Comparison of ENCODE assay signal across 9 cellular contexts in genomic region chr4:3073158-3074077, GRCh38. TPM values are rescaled to one million over a fixed set of nuclear protein-coding genes. Genes with fewer than 3 reads are reported as not detected.
DNase-seq lines count a peak whose midpoint lies in the region; ATAC-seq, FAIRE-seq and TF ChIP-seq lines count a peak whose summit lies in the region.
"Had no signal": no experiment of that assay in that cellular context is flagged by ENCODE, and none has a peak within 500 bp of the region (broad histone marks: within the 10 kb centered on the region; RNA-seq: fewer than 3 reads in every experiment).

No MANE protein-coding gene starts in this region.

- CTCF ChIA-PET in IMR-90 (lab: Yijun Ruan, JAX), result no interaction called here

- peaks cover 31% of the 10 kb centered on the region for H4K20me1 ChIP-seq in IMR-90 (ENCODE audit: insufficient read depth, low read length)

- DNase-seq in CD14-positive monocyte (ENCODE audit: low spot score), result no peak
- no peak for DNase-seq in IMR-90
- no peak for DNase-seq in bronchial epithelial cell (ENCODE audit: low read depth)
- no peak for DNase-seq in globus pallidus (ENCODE audit: low spot score)
- DNase-seq in SIG-M5 (lab: John Stamatoyannopoulos, UW), result no peak
- no peak for DNase-seq in HPDE6-E6E7 (ENCODE audit: extremely low spot score)

- intact Hi-C loops in CD14-positive monocyte (cut with micrococcal nuclease), result loop anchor here (10.0 kb wide), 2 partner anchors 221 to 1489 kb away; partner anchors contain the start of gene RGS12 (in 1 of the 2)
- intact Hi-C loops in IMR-90 (cut with micrococcal nuclease), result no loop called here

- no peak for TF ChIP-seq RAD21 in IMR-90 (IDR thresholded peaks at IDR 0.05; ENCODE audit: low read length)

- H3K36me3 ChIP-seq in IMR-90 (ENCODE audit: control insufficient read depth, insufficient read depth, low read length) (no peaks in the 10 kb centered on the region), bronchial epithelial cell (ENCODE audit: control insufficient read depth, insufficient read depth, low read length) (no peaks in the 10 kb centered on the region), mesodermal cell (ENCODE audit: control insufficient read depth, insufficient read depth, low read length) (no peaks in the 10 kb centered on the region)

- in situ Hi-C loops in IMR-90 (cut with MboI; ENCODE audit: low sequenced_read_pairs), result no loop called here

- H3K14ac ChIP-seq in IMR-90 (replicated peaks; ENCODE audit: low read depth, low read length), result 0 out of 2 replicates have a peak overlapping the region, but pooled peaks have one; percentile 37

- H3K9me1 ChIP-seq in IMR-90 (ENCODE audit: insufficient read depth, low read length), result peaks cover 6% of the 10 kb centered on the region

- peak overlapping the region; percentile 21 to 50 for H3K4me3 Mint-ChIP-seq in CD14-positive monocyte

- POLR2A ChIA-PET in IMR-90 (lab: Charles Lee; ENCODE audit: unreplicated experiment), result no interaction called here

- H3K9me3 ChIP-seq in IMR-90 (ENCODE audit: control insufficient read depth, insufficient read depth, low read length), result no peaks in the 10 kb centered on the region
- no peaks in the 10 kb centered on the region for H3K9me3 ChIP-seq in mesodermal cell (ENCODE audit: control insufficient read depth, low read length)

- H2BK15ac ChIP-seq in IMR-90 (ENCODE audit: low read depth, low read length), result no peak overlapping the region

- peaks cover 0 to 3% of the 10 kb centered on the region in 2 donors for H3K36me3 Mint-ChIP-seq in CD14-positive monocyte

- dilution Hi-C loops in IMR-90 (cut with HindIII; ENCODE audit: low sequenced_read_pairs, unreplicated experiment), result no loop called here

- peak overlapping the region; percentile 56 for H2AK9ac ChIP-seq in IMR-90 (replicated peaks; ENCODE audit: low read depth, low read length, poor library complexity)

- H3K4ac ChIP-seq in IMR-90 (ENCODE audit: low read depth, low read length), result peak overlapping the region; percentile 52

- no peak overlapping the region; the same call in 1 of the 2 replicates for H2AK5ac ChIP-seq in IMR-90 (ENCODE audit: low read depth, low read length)

- H3K4me1 ChIP-seq in IMR-90 (ENCODE audit: control insufficient read depth, insufficient read depth, low read length) (peaks cover 4% of the 10 kb centered on the region; the same call in 1 of the 2 replicates), mesodermal cell (ENCODE audit: control insufficient read depth, insufficient read depth, low read length, poor library complexity, severe bottlenecking) (no peaks in the 10 kb centered on the region)

- H3K27ac Mint-ChIP-seq in CD14-positive monocyte, result peak overlapping the region in 1 of 7 donors; percentile 20

- H3K27me3 ChIP-seq in IMR-90 (ENCODE audit: control insufficient read depth, insufficient read depth, low read length) (no peaks in the 10 kb centered on the region; the same call in 1 of the 2 replicates), bronchial epithelial cell (ENCODE audit: control insufficient read depth, insufficient read depth, low read length) (no peaks in the 10 kb centered on the region)

- peak overlapping the region in 1 of 2 experiments; percentile 93; a peak in 1 of 4 replicates for H4K8ac ChIP-seq in IMR-90 (ENCODE audit: low read depth in 2 of 2, low read length in 2 of 2)

- H3K4me1 Mint-ChIP-seq in CD14-positive monocyte, result peaks cover 18% of the 10 kb centered on the region

- peak overlapping the region; percentile 90 for H3K4me2 ChIP-seq in IMR-90 (ENCODE audit: low read depth, low read length)

- H3K27me3 Mint-ChIP-seq in CD14-positive monocyte (ENCODE audit: low read depth in 3 of 3), result peaks cover 0 to 3% (median 0%) of the 10 kb centered on the region in 3 donors

- no peaks in the 10 kb centered on the region for H3K9me3 Mint-ChIP-seq in CD14-positive monocyte

- TF ChIP-seq CTCF in CD14-positive monocyte (IDR thresholded peaks at IDR 0.05) (no peak), IMR-90 (conservative IDR thresholded peaks at IDR 0.05; ENCODE audit: low read depth, low read length) (no peak), bronchial epithelial cell (IDR thresholded peaks at IDR 0.05; ENCODE audit: insufficient read depth, low read length, severe bottlenecking) (peak; percentile 11)

- peak overlapping the region; percentile 99 for H2AFZ ChIP-seq in IMR-90 (replicated peaks; ENCODE audit: low read length, poor library complexity)

- no peak overlapping the region for H2BK5ac ChIP-seq in IMR-90 (ENCODE audit: low read depth, low read length, poor library complexity, severe bottlenecking)

- TF ChIP-seq POLR2A in IMR-90 (IDR thresholded peaks at IDR 0.05; ENCODE audit: low read depth, low read length), result no peak

- no TSS peak for BruUV-seq in IMR-90 (replicated peaks; lab: Mats Ljungman, UMichigan)

- H3K4me3 ChIP-seq in IMR-90 (ENCODE audit: insufficient read depth, low read depth, low read length) (peak overlapping the region; percentile 89), bronchial epithelial cell (ENCODE audit: low read depth, low read length) (peak overlapping the region; percentile 91), mesodermal cell (ENCODE audit: extremely low read depth, insufficient read depth, low read length, poor library complexity, severe bottlenecking) (peak overlapping the region; percentile 46)

- H4K5ac ChIP-seq in IMR-90 (ENCODE audit: low read depth, low read length), result peak overlapping the region; percentile 85

- no peak overlapping the region for H2BK120ac ChIP-seq in IMR-90 (ENCODE audit: low read depth, low read length)

- WGBS in IMR-90 (ENCODE audit: extremely low coverage in 2 of 2, insufficient read length in 1 of 2), 2 experiments, result 23% methylated on average over 11 of the region's 54 CpGs; no CpG with 5 or more reads in 1 of the 2 experiments
- WGBS in mesodermal cell (ENCODE audit: insufficient coverage in 2 of 2), 2 experiments, result 18 to 22% methylated on average over 33 to 35 of the region's 54 CpGs

- H3K56ac ChIP-seq in IMR-90 (ENCODE audit: extremely low read depth, insufficient read depth, low read length), result no peak overlapping the region

- no peak overlapping the region for H2BK20ac ChIP-seq in IMR-90 (ENCODE audit: low read depth, low read length)

- FAIRE-seq in bronchial epithelial cell (lab: Jason Lieb, UNC), result no peak

- ATAC-seq in GM21360 (IDR thresholded peaks at IDR 0.05; ENCODE audit: unreplicated experiment) (peak; percentile 21), IMR-90 (ENCODE audit: low read depth) (peak; percentile 0)

- no peak overlapping the region; the same call in 1 of the 2 replicates for H4K91ac ChIP-seq in IMR-90 (ENCODE audit: insufficient read depth, low read depth, low read length)

- H3K27ac ChIP-seq in IMR-90 (ENCODE audit: insufficient read depth, low read length) (peak overlapping the region; percentile 21; the same call in 1 of the 2 replicates), mesodermal cell (ENCODE audit: low read depth, low read length, severe bottlenecking) (no peak overlapping the region)

- peaks cover 0 to 23% of the 10 kb centered on the region in 2 experiments; a peak in 2 of 4 replicates for H3K79me1 ChIP-seq in IMR-90 (ENCODE audit: low read depth in 1 of 2, low read length in 2 of 2)

- H3K18ac ChIP-seq in IMR-90 (ENCODE audit: low read depth, low read length), result no peak overlapping the region

- no peak overlapping the region for H3K23ac ChIP-seq in IMR-90 (ENCODE audit: low read depth, low read length)

- peak overlapping the region; percentile 84 for H3K9ac ChIP-seq in IMR-90 (ENCODE audit: low read depth, low read length)

TF ChIP-seq in IMR-90, 13 proteins besides CTCF, POLR2A, EP300 and RAD21:
- TF ChIP-seq MAZ (IDR thresholded peaks at IDR 0.05; ENCODE audit: borderline replicate concordance, low read depth, low read length) (0 out of 2 replicates have a peak, but pooled peaks have one; percentile 35), RCOR1 (IDR thresholded peaks at IDR 0.05; ENCODE audit: insufficient replicate concordance, low read length) (no peak)

RNA-seq across cellular contexts. Expression of gene HTT-AS, which starts 0.9 kb away (rescaled TPM):
- not detected for polyA plus RNA-seq in CD14-positive monocyte
- not detected in 2 replicates for total RNA-seq in IMR-90 (2012; rRNA removed)
- not detected in 2 replicates for polyA plus RNA-seq in IMR-90 (2012; rRNA removed)
- not detected in 2 replicates for polyA plus RNA-seq in IMR-90 (2012; cell fraction: cytosol; rRNA removed)
- polyA plus RNA-seq in IMR-90 (2012; cell fraction: nucleus; rRNA removed; ENCODE audit: low replicate concordance), result not detected in 2 replicates
- total RNA-seq in bronchial epithelial cell, result not detected in 2 replicates
- polyA plus RNA-seq in mesodermal cell (2013, experiment 1 of 2), result not detected
- polyA plus RNA-seq in mesodermal cell (2013, experiment 2 of 2), result not detected
- total RNA-seq: T-helper 2 cell treated with Interferon-gamma antibody and Interleukin-4, amounts not matched to agents 100 ng/mL and 5 ng/mL, for 36 hours had no signal

RNA-seq across cellular contexts. Expression of gene HTT, which starts 1.1 kb away (rescaled TPM):
- 1 to 10 TPM; 1.8 to 3.0 TPM for polyA plus RNA-seq in CD14-positive monocyte
- total RNA-seq in IMR-90 (2012; rRNA removed), result 14.3 and 16.1 TPM in 2 replicates
- 11.6 and 18.7 TPM in 2 replicates for polyA plus RNA-seq in IMR-90 (2012; rRNA removed)
- 6.8 and 7.1 TPM in 2 replicates for polyA plus RNA-seq in IMR-90 (2012; cell fraction: cytosol; rRNA removed)
- polyA plus RNA-seq in IMR-90 (2012; cell fraction: nucleus; rRNA removed; ENCODE audit: low replicate concordance), result 33.6 and 35.9 TPM in 2 replicates
- 24.0 and 28.4 TPM in 2 replicates for total RNA-seq in bronchial epithelial cell
- 30.0 TPM for polyA plus RNA-seq in mesodermal cell (2013, experiment 1 of 2)
- polyA plus RNA-seq in mesodermal cell (2013, experiment 2 of 2), result 20.5 TPM
